ENCODE assay signal across 31 cellular contexts in the genomic region with DNA sequence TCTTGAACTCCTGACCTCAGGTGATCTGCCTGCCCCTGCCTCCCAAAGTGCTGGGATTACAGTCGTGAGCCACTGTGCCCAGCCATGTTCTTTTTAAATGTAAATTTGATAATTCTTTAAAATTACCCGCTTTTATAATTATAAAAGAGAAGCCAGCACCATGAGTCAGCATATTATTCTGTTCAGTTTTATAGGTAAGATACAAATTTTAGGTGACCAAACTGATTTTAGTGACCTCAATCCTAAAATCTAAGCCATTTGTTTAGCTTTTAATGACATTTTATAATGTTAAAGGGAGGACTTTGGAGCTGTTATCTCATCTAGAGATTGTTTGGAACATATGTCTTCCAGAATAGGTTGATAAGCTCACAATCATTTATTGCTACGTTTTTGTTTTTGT.
"Had no signal": no experiment of that assay in that cellular context is flagged by ENCODE, and none has a peak within 500 bp of the region (broad histone marks: within the 10 kb centered on the region; RNA-seq: fewer than 3 reads in every experiment).

No MANE protein-coding gene starts in this region.

- H3K36me3 Mint-ChIP-seq: activated naive CD4-positive, alpha-beta T cell treated with anti-CD3 and anti-CD28 coated beads, Interleukin-2, amount 50 U/mL, for 72 hours had no signal

- H3K4me3 Mint-ChIP-seq: activated CD4-positive, alpha-beta memory T cell treated with anti-CD3 and anti-CD28 coated beads, Interleukin-2, amount 10 ng/mL, durations not matched to agents 7 days and 5 days; activated naive CD4-positive, alpha-beta T cell treated with anti-CD3 and anti-CD28 coated beads for 36 hours; activated T-helper 1 cell treated with anti-CD3 and anti-CD28 coated beads, Interleukin-12 subunit alpha, Interleukin-12 subunit beta, Interleukin-2, Interleukin-4 antibody, amounts not matched to agents 30 ng/mL and 10 ng/mL and 1 ng/mL, durations not matched to agents 14 hours and 24 hours and 36 hours had no signal

- H3K27me3 ChIP-seq: adrenal gland, body of pancreas, breast epithelium, MG63, Peyer's patch had no signal

- H3K4me3 ChIP-seq: adrenal gland, body of pancreas, breast epithelium, MG63, Peyer's patch had no signal

- H3K27ac Mint-ChIP-seq: activated CD4-positive, alpha-beta memory T cell treated with anti-CD3 and anti-CD28 coated beads, Interleukin-2, amount 10 ng/mL, durations not matched to agents 7 days and 5 days; activated T-helper 1 cell treated with anti-CD3 and anti-CD28 coated beads, Interleukin-12 subunit alpha, Interleukin-12 subunit beta, Interleukin-2, Interleukin-4 antibody, amounts not matched to agents 30 ng/mL and 10 ng/mL and 1 ng/mL, durations not matched to agents 14 hours and 24 hours and 36 hours had no signal

- H3K4me1 ChIP-seq: adrenal gland, body of pancreas, breast epithelium, Peyer's patch had no signal

- H3K27ac ChIP-seq: adrenal gland, body of pancreas, breast epithelium, Peyer's patch, WERI-Rb-1 had no signal

- H3K36me3 ChIP-seq: adrenal gland, breast epithelium, MG63, Peyer's patch had no signal

- H3K9me3 ChIP-seq: adrenal gland, body of pancreas, breast epithelium, MG63, Peyer's patch had no signal

- H3K9me3 Mint-ChIP-seq: activated CD4-positive, alpha-beta memory T cell treated with anti-CD3 and anti-CD28 coated beads, Interleukin-2, amount 10 ng/mL, durations not matched to agents 7 days and 5 days; activated naive CD4-positive, alpha-beta T cell treated with anti-CD3 and anti-CD28 coated beads for 36 hours; activated naive CD4-positive, alpha-beta T cell treated with anti-CD3 and anti-CD28 coated beads, Interleukin-2, amount 50 U/mL, for 72 hours; activated T-helper 1 cell treated with anti-CD3 and anti-CD28 coated beads, Interleukin-12 subunit alpha, Interleukin-12 subunit beta, Interleukin-2, Interleukin-4 antibody, amounts not matched to agents 30 ng/mL and 10 ng/mL and 1 ng/mL, durations not matched to agents 14 hours and 24 hours and 36 hours had no signal

- H3K4me1 Mint-ChIP-seq: activated CD4-positive, alpha-beta memory T cell treated with anti-CD3 and anti-CD28 coated beads, Interleukin-2, amount 10 ng/mL, durations not matched to agents 7 days and 5 days had no signal

- H3K27me3 Mint-ChIP-seq: activated CD4-positive, alpha-beta memory T cell treated with anti-CD3 and anti-CD28 coated beads, Interleukin-2, amount 10 ng/mL, durations not matched to agents 7 days and 5 days had no signal

- ATAC-seq: activated naive CD4-positive, alpha-beta T cell treated with anti-CD3 and anti-CD28 coated beads, Interleukin-2, amount 50 U/mL, for 72 hours; body of pancreas; Right ventricle myocardium inferior had no signal

- DNase-seq: activated CD4-positive, alpha-beta memory T cell treated with anti-CD3 and anti-CD28 coated beads, Interleukin-2, amount 10 ng/mL, durations not matched to agents 7 days and 5 days; activated CD4-positive, alpha-beta T cell treated with anti-CD3 and anti-CD28 coated beads for 1 hour; activated CD4-positive, alpha-beta T cell treated with anti-CD3 and anti-CD28 coated beads for 48 hours; activated CD4-positive, CD25-positive, alpha-beta regulatory T cell; activated CD8-positive, alpha-beta memory T cell treated with anti-CD3 and anti-CD28 coated beads for 24 hours; activated gamma-delta T cell treated with Interleukin-2 at 50 U/mL for 16 hours; activated naive CD4-positive, alpha-beta T cell treated with anti-CD3 and anti-CD28 coated beads for 36 hours; activated T-cell treated with anti-CD3 and anti-CD28 coated beads, Interleukin-2, amount 50 U/mL, for 1 hour; adrenal gland; body of pancreas; MG63; NCI-H1048; NCI-H1105 treated with DMSO at 0.1 percent for 48 hours; NCI-H1436; NCI-H1694; NCI-H1930; NCI-H2081 treated with DMSO at 0.1 percent for 48 hours; NCI-H345; NCI-H524 treated with DMSO at 0.1 percent for 48 hours; Peyer's patch; RPMI8226; SIG-M5; SW 1271; T-helper 1 cell; T-helper 2 cell; T-helper 9 cell; WERI-Rb-1 had no signal
